In the genomic region with DNA sequence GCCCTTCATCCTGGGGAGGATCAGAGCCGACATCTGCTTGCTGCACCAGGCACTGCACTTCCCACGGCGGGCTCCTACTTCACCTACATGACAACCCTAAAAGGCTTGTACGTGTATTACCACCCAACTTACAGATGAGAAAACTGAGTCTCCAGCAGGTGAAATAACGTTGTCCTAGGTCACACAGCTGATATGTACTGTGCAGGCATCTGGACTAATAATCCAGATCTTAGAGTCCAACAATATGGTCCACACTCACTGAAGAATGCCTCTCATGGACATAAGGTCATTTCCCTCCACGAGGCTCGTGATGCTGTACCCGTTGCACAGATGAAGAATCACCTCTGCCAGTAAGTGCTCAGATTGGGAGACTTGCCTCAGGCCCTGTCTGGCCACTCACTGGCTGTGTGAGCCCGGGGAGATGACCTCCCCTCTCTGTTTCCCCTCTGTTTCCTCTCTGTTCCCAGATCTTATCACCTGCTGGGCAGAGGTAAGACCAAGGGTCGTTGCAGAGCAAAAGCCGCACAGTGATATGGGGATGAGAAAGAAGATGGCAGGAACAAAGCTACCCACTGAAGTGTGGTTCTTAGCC, we compare ENCODE assay signal across 13 cellular contexts. TPM values are rescaled to one million over a fixed set of nuclear protein-coding genes. Genes with fewer than 3 reads are reported as not detected.
"Had no signal": no experiment of that assay in that cellular context is flagged by ENCODE, and none has a peak within 500 bp of the region (broad histone marks: within the 10 kb centered on the region; RNA-seq: fewer than 3 reads in every experiment).

No MANE protein-coding gene starts in this region.

- DNase-seq: activated CD4-positive, alpha-beta T cell treated with anti-CD3 and anti-CD28 coated beads, Interleukin-2, amount 10 ng/mL, durations not matched to agents 7 days and 5 days; activated CD8-positive, alpha-beta memory T cell treated with anti-CD3 and anti-CD28 coated beads for 24 hours; activated naive CD4-positive, alpha-beta T cell treated with anti-CD3 and anti-CD28 coated beads for 36 hours; central memory CD4-positive, alpha-beta T cell; glutamatergic neuron; mesendoderm; stimulated activated CD4-positive, alpha-beta T cell treated with anti-CD3 and anti-CD28 coated beads, Interleukin-4, amount 100 ng/mL, for 4 hours; stomach; thyroid gland had no signal

- H3K27ac ChIP-seq: ovary, SK-N-MC, stomach, thyroid gland had no signal

- H3K36me3 ChIP-seq: ovary, thyroid gland had no signal

- H3K9me3 ChIP-seq: left lung, ovary, stomach, thyroid gland had no signal

- ATAC-seq: left lung, WTC11 had no signal

- H3K27me3 ChIP-seq: left lung, ovary, stomach, thyroid gland had no signal

- H3K4me3 ChIP-seq: left lung, ovary, SK-N-MC, stomach, thyroid gland had no signal

RNA-seq across cellular contexts. Expression of a gene that starts 32.1 kb away (rescaled TPM):
- total RNA-seq: activated naive CD4-positive, alpha-beta T cell treated with anti-CD3 and anti-CD28 coated beads for 36 hours had no signal
